In the genomic region with DNA sequence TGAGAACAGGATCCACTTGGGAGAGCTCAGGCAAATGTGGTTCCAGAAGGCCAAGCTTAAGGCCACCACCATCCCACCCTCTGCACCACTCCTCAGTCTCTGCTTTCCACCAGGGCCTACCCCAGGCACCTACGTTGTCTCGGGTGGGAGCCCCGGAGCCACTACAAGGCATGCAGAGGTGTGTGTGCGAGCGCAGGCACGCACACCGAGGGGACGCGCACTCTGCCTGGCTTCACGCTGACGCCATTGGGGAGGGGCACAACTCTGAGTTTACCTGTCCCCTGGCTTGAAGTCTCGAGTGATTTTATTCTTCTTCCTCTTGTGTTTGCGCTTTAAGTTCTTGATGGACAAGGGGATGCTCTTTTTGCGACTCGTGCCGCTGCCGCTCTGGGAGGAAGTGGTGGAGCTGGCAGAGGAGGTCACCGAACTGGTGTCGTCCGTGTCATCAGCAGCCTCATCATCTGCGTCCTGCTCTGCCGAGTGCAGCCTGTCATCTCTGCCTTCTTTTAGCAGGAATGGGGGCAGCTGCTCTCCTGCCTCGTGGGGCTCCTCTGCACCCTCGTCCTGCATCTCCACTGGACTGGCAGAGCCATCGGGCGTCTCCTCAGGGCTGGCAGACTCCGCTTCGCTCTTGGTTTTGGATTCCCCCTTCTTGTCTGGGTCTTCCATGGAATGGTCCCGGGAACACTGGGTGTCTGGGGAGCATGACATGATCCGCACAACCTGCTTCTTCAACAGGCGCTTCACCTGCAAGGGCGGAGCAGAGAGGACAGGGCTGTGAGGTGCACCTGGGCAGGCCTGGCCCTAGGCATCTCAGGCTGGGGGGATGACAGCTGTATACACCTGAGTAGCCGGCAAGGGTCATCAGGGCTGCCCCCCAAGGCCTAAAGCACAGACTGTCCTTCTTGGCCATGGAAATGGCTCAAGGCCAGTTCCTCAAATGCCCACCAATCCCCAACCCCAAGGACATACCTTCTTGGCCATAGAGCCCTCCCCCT, we compare ENCODE assay signal across 25 cellular contexts.
"Had no signal": no experiment of that assay in that cellular context is flagged by ENCODE, and none has a peak within 500 bp of the region (broad histone marks: within the 10 kb centered on the region; RNA-seq: fewer than 3 reads in every experiment).

No MANE protein-coding gene starts in this region.

- H3K9me3 Mint-ChIP-seq: activated CD8-positive, alpha-beta T cell treated with anti-CD3 and anti-CD28 coated beads for 36 hours; activated naive CD4-positive, alpha-beta T cell treated with anti-CD3 and anti-CD28 coated beads, Interleukin-2, amount 50 U/mL, for 24 hours; activated T-helper 1 cell treated with anti-CD3 and anti-CD28 coated beads, Interleukin-12 subunit alpha, Interleukin-12 subunit beta, Interleukin-2, Interleukin-4 antibody, amounts not matched to agents 30 ng/mL and 10 ng/mL and 1 ng/mL, durations not matched to agents 14 hours and 24 hours and 36 hours; brain; dendritic cell treated with granulocyte-macrophage colony-stimulating factor and Interleukin-4, amounts not matched to agents 40 ng/mL and 50 ng/mL, for 4 days; nephron; stimulated activated naive B cell treated with anti-CD40 and anti-IgM and Interleukin-4, amounts not matched to agents 10 μg/mL and 1 μg/mL and 100 μg/mL, for 72 hours had no signal

- H3K27me3 Mint-ChIP-seq: activated CD8-positive, alpha-beta memory T cell treated with anti-CD3 and anti-CD28 coated beads, Interleukin-2, amount 10 ng/mL, durations not matched to agents 7 days and 5 days; activated CD8-positive, alpha-beta T cell treated with anti-CD3 and anti-CD28 coated beads for 36 hours; activated naive CD4-positive, alpha-beta T cell treated with anti-CD3 and anti-CD28 coated beads, Interleukin-2, amount 50 U/mL, for 24 hours; progenitor cell of endocrine pancreas; stimulated activated naive B cell treated with anti-CD40 and anti-IgM and Interleukin-4, amounts not matched to agents 10 μg/mL and 1 μg/mL and 100 μg/mL, for 72 hours had no signal

- H3K27ac ChIP-seq: uterus had no signal

- H3K27ac Mint-ChIP-seq: activated CD8-positive, alpha-beta memory T cell treated with anti-CD3 and anti-CD28 coated beads, Interleukin-2, amount 10 ng/mL, durations not matched to agents 7 days and 5 days; activated CD8-positive, alpha-beta T cell treated with anti-CD3 and anti-CD28 coated beads for 36 hours; activated naive CD4-positive, alpha-beta T cell treated with anti-CD3 and anti-CD28 coated beads, Interleukin-2, amount 50 U/mL, for 24 hours; activated T-helper 1 cell treated with anti-CD3 and anti-CD28 coated beads, Interleukin-12 subunit alpha, Interleukin-12 subunit beta, Interleukin-2, Interleukin-4 antibody, amounts not matched to agents 30 ng/mL and 10 ng/mL and 1 ng/mL, durations not matched to agents 14 hours and 24 hours and 36 hours; dendritic cell treated with granulocyte-macrophage colony-stimulating factor and Interleukin-4, amounts not matched to agents 40 ng/mL and 50 ng/mL, for 4 days; nephron; progenitor cell of endocrine pancreas had no signal

- FAIRE-seq: endothelial cell of umbilical vein, islet of Langerhans had no signal

- H3K4me3 ChIP-seq: uterus had no signal

- H3K9me3 ChIP-seq: uterus had no signal

- H3K4me3 Mint-ChIP-seq: activated CD8-positive, alpha-beta memory T cell treated with anti-CD3 and anti-CD28 coated beads, Interleukin-2, amount 10 ng/mL, durations not matched to agents 7 days and 5 days; activated CD8-positive, alpha-beta T cell treated with anti-CD3 and anti-CD28 coated beads for 36 hours; activated naive CD4-positive, alpha-beta T cell treated with anti-CD3 and anti-CD28 coated beads, Interleukin-2, amount 50 U/mL, for 24 hours; activated T-helper 1 cell treated with anti-CD3 and anti-CD28 coated beads, Interleukin-12 subunit alpha, Interleukin-12 subunit beta, Interleukin-2, Interleukin-4 antibody, amounts not matched to agents 30 ng/mL and 10 ng/mL and 1 ng/mL, durations not matched to agents 14 hours and 24 hours and 36 hours; brain; dendritic cell treated with granulocyte-macrophage colony-stimulating factor and Interleukin-4, amounts not matched to agents 40 ng/mL and 50 ng/mL, for 4 days; nephron; stimulated activated naive B cell treated with anti-CD40 and anti-IgM and Interleukin-4, amounts not matched to agents 10 μg/mL and 1 μg/mL and 100 μg/mL, for 72 hours had no signal

- H3K4me1 ChIP-seq: uterus had no signal

- H3K27me3 ChIP-seq: uterus had no signal

- DNase-seq: activated CD4-positive, alpha-beta T cell treated with anti-CD3 and anti-CD28 coated beads for 48 hours; activated CD8-positive, alpha-beta memory T cell treated with anti-CD3 and anti-CD28 coated beads, Interleukin-2, amount 10 ng/mL, durations not matched to agents 7 days and 5 days; activated CD8-positive, alpha-beta T cell treated with anti-CD3 and anti-CD28 coated beads for 36 hours; activated gamma-delta T cell; activated T-cell treated with anti-CD3 and anti-CD28 coated beads for 4 hours; caudate nucleus; effector CD8-positive, alpha-beta T cell; foreskin melanocyte; head of caudate nucleus; left ventricle myocardium superior; retina; stimulated activated CD4-positive, alpha-beta T cell treated with anti-CD3 and anti-CD28 coated beads, Interleukin-2, amount 100 ng/mL, for 48 hours; stimulated activated CD8-positive, alpha-beta memory T cell treated with anti-CD3 and anti-CD28 coated beads, Interleukin-4, amount 100 ng/mL, for 48 hours; stimulated activated naive B cell treated with anti-CD40 and anti-IgM and Interleukin-4, amounts not matched to agents 10 μg/mL and 1 μg/mL and 100 μg/mL, for 72 hours; T-helper 2 cell; trophoblast cell; uterus had no signal

- H3K4me1 Mint-ChIP-seq: activated CD8-positive, alpha-beta memory T cell treated with anti-CD3 and anti-CD28 coated beads, Interleukin-2, amount 10 ng/mL, durations not matched to agents 7 days and 5 days; activated naive CD4-positive, alpha-beta T cell treated with anti-CD3 and anti-CD28 coated beads, Interleukin-2, amount 50 U/mL, for 24 hours; brain; nephron had no signal

- H3K36me3 ChIP-seq: uterus had no signal
